ENCODE assay signal across 1 cellular context in the genomic region with DNA sequence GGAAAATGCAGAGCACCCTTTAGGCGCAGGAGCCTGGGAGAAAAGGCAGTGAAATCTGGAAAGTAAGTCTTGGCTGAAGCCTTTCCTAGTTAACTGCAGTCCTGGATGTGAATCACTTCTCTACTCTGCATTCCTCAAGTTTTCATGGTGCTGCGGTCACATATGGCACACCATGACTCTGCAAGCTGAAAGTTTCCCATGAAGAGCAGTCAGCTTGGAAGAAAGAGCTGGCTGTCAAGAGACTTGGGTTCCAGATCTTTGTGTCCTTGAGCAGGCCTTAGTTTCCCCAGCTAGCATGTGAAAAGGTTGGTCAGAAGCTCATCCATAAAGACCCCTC.
TF ChIP-seq lines count a peak whose summit lies in the region.

No MANE protein-coding gene starts in this region.

TF ChIP-seq in H1, 55 proteins besides CTCF, POLR2A, EP300 and RAD21:
- no peak for TF ChIP-seq BRCA1 (IDR thresholded peaks at IDR 0.05; ENCODE audit: low read depth, low read length)
- no peak for TF ChIP-seq RBBP5 (IDR thresholded peaks at IDR 0.05; ENCODE audit: borderline replicate concordance, low read depth, low read length)
- no peak for TF ChIP-seq YY1 (IDR thresholded peaks at IDR 0.05; ENCODE audit: low read depth, low read length)
- TF ChIP-seq, protein P1, sequence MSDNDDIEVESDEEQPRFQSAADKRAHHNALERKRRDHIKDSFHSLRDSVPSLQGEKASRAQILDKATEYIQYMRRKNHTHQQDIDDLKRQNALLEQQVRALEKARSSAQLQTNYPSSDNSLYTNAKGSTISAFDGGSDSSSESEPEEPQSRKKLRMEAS (IDR thresholded peaks at IDR 0.05), result no peak
- no peak for TF ChIP-seq CBX5 (IDR thresholded peaks at IDR 0.05; ENCODE audit: low read depth, low read length)
